In genomic region chr1:214281030-214281901, GRCh38 we compare ENCODE assay signal across 8 cellular contexts. TPM values are rescaled to one million over a fixed set of nuclear protein-coding genes. Genes with fewer than 3 reads are reported as not detected.
DNase-seq lines count a peak whose midpoint lies in the region; ATAC-seq and TF ChIP-seq lines count a peak whose summit lies in the region.

SMYD2 (plus strand) TSS chr1:214281159; CDS start chr1:214281255, 96 bp downstream.

- H3K36me3 ChIP-seq in BE2C, result peaks cover 2% of the 10 kb centered on the region; the same call in 1 of the 2 replicates

- peaks cover 41% of the 10 kb centered on the region for H3K4me1 Mint-ChIP-seq in activated CD4-positive, alpha-beta memory T cell treated with anti-CD3 and anti-CD28 coated beads, Interleukin-2, amount 10 ng/mL, durations not matched to agents 7 days and 5 days

- TF ChIP-seq CTCF in BE2C (IDR thresholded peaks at IDR 0.05; ENCODE audit: low read depth, low read length), result no peak

- H3K9me3 Mint-ChIP-seq in activated CD4-positive, alpha-beta memory T cell treated with anti-CD3 and anti-CD28 coated beads, Interleukin-2, amount 10 ng/mL, durations not matched to agents 7 days and 5 days, result no peaks in the 10 kb centered on the region

- in situ Hi-C loops in GM18951 (cut with MboI; ENCODE audit: low sequenced_read_pairs, unreplicated experiment), result no loop called here

- peaks cover 6% of the 10 kb centered on the region for H3K36me3 Mint-ChIP-seq in activated CD4-positive, alpha-beta memory T cell treated with anti-CD3 and anti-CD28 coated beads, Interleukin-2, amount 10 ng/mL, durations not matched to agents 7 days and 5 days (ENCODE audit: low read depth)

- no peaks in the 10 kb centered on the region for H3K4me1 ChIP-seq in BE2C

- no peaks in the 10 kb centered on the region for H3K27me3 Mint-ChIP-seq in activated CD4-positive, alpha-beta memory T cell treated with anti-CD3 and anti-CD28 coated beads, Interleukin-2, amount 10 ng/mL, durations not matched to agents 7 days and 5 days

- H3K4me3 ChIP-seq in BE2C (ENCODE audit: low read depth, low read length), result peak within 1 kb of the TSS; percentile 91

- H3K9me3 ChIP-seq in BE2C, result no peaks in the 10 kb centered on the region

- peak; percentile 84 for DNase-seq in BE2C
- peak; percentile 38 to 77 for DNase-seq in NCI-H526 (lab: John Stamatoyannopoulos, UW)
- peak; percentile 73 for DNase-seq in activated CD4-positive, alpha-beta memory T cell treated with anti-CD3 and anti-CD28 coated beads, Interleukin-2, amount 10 ng/mL, durations not matched to agents 7 days and 5 days
- DNase-seq in ecto neural progenitor cell (ENCODE audit: low spot score), result peak; percentile 83
- DNase-seq in lung microvascular endothelial cell (ENCODE audit: low read depth in 2 of 2), result peak; percentile 58 to 87
- peak; percentile 34 to 47 (median 43) for DNase-seq in stimulated activated CD4-positive, alpha-beta T cell treated with anti-CD3 and anti-CD28 coated beads, TNF-alpha, amount 100 ng/mL, for 4 hours (ENCODE audit: low read depth in 3 of 3)

- H3K27me3 ChIP-seq in BE2C, result no peaks in the 10 kb centered on the region

- TF ChIP-seq POLR2A in GM18951 (IDR thresholded peaks at IDR 0.05; ENCODE audit: extremely low read depth, insufficient read depth, insufficient read length), result peak; percentile 83

- ATAC-seq in HG03175 (IDR thresholded peaks at IDR 0.05; ENCODE audit: unreplicated experiment), result peak; percentile 78

- POLR2A ChIA-PET in activated CD4-positive, alpha-beta memory T cell treated with anti-CD3 and anti-CD28 coated beads, Interleukin-2, amount 10 ng/mL, durations not matched to agents 7 days and 5 days (lab: Charles Lee), result interaction anchor here (1.0 to 2.5 kb wide), 8 partner anchors 20 to 357 kb away, joined by 3 to 14 read pairs (median 4); partner anchors contain the start of gene CENPF

- H3K4me3 Mint-ChIP-seq in activated CD4-positive, alpha-beta memory T cell treated with anti-CD3 and anti-CD28 coated beads, Interleukin-2, amount 10 ng/mL, durations not matched to agents 7 days and 5 days, result peak within 1 kb of the TSS; percentile 96

- peak within 1 kb of the TSS; percentile 72 for H3K27ac Mint-ChIP-seq in activated CD4-positive, alpha-beta memory T cell treated with anti-CD3 and anti-CD28 coated beads, Interleukin-2, amount 10 ng/mL, durations not matched to agents 7 days and 5 days

- CTCF ChIA-PET in activated CD4-positive, alpha-beta memory T cell treated with anti-CD3 and anti-CD28 coated beads, Interleukin-2, amount 10 ng/mL, durations not matched to agents 7 days and 5 days (lab: Charles Lee), result interaction anchor here (0.6 to 2.3 kb wide), 5 partner anchors 10 to 52 kb away, joined by 4 to 15 read pairs (median 5); no protein-coding TSS in a partner anchor

RNA-seq across cellular contexts. Expression of gene SMYD2, which starts in this region (rescaled TPM):
- 16.5 TPM for polyA plus RNA-seq in BE2C (2012; ENCODE audit: insufficient read depth, insufficient read length, low read depth)
- total RNA-seq in activated CD4-positive, alpha-beta memory T cell treated with anti-CD3 and anti-CD28 coated beads, Interleukin-2, amount 10 ng/mL, durations not matched to agents 7 days and 5 days, result 10 to 100 TPM; 33.8 to 34.9 TPM
- total RNA-seq in lung microvascular endothelial cell, result 147 and 192 TPM in 2 replicates

Comparison
In these comparisons a context has a peak if more than half of its experiments do, and no peak if none do; other contexts are left out.
1. Peak in every context shown above with its lines: DNase-seq, ATAC-seq and H3K4me3 ChIP-seq.